8 cellular contexts compared by ENCODE assay signal in the genomic region with DNA sequence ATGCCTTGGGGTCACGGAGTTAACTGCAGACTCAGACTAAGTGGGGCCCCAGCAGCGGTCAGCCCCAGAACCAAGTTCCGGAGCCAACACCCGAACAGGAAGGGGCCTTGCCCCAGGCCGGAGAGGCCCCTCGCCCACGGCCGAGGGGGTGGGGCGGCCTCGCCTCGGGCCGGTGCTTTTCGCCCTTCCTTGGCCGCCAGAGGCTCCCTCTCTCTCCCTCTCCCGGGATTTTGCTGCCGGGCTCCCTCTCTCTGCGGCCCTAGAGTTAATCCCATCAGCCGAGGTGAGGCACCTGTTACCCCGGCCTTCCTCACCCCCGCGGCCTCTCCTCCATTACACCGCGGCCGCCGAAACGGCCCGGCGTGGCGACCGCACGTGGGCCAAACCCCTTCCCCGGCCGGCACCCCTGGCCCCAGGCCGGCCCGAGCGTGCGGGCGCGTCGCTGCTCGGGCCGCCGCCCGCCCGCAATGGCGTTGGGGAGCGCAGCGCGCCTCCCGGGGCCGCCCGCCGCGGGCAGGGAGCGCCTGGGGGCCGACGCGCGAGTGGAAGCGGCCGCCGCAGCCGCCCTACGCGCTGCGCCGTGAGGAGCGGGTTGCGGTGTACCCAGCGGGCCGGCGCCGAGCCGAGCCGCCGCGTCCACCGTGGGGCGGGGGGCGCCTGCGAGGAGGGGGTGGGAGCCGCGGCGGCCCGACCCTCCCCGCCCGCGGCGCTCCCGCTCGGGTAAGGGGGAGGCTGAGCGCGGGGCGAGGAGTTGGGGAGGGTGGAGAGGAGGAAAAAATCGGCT. TPM values are rescaled to one million over a fixed set of nuclear protein-coding genes. Genes with fewer than 3 reads are reported as not detected.
DNase-seq lines count a peak whose midpoint lies in the region; ATAC-seq and TF ChIP-seq lines count a peak whose summit lies in the region.

Gene PPP1R9A (plus strand): TSS at position 175 of the 784 bp plus-strand sequence. CDS start 2,520 bp downstream, outside the sequence.

- H3K27me3 Mint-ChIP-seq in MCF 10A (ENCODE audit: insufficient read depth, unreplicated experiment) = peaks cover 32% of the 10 kb centered on the region

- BruUV-seq in MCF 10A (replicated peaks; lab: Mats Ljungman, UMichigan) = no TSS peak

- ATAC-seq in sciatic nerve (peak; percentile 70), HG03108 (IDR thresholded peaks at IDR 0.05; ENCODE audit: unreplicated experiment) (no peak)

- peak; percentile 9 for TF ChIP-seq CTCF in MCF 10A (IDR thresholded peaks at IDR 0.05; ENCODE audit: unreplicated experiment)

- H3K9me3 Mint-ChIP-seq in MCF 10A (ENCODE audit: unreplicated experiment) = no peaks in the 10 kb centered on the region

- POLR2A ChIA-PET in MCF 10A (lab: Yijun Ruan, JAX) = interaction anchor here (0.7 kb wide), 2 partner anchors 23 to 62 kb away, joined by 3 read pairs; no protein-coding TSS in a partner anchor

- H3K36me3 Mint-ChIP-seq in MCF 10A (ENCODE audit: insufficient read depth, unreplicated experiment) = no peaks in the 10 kb centered on the region

- CTCF ChIA-PET in MCF 10A (lab: Yijun Ruan, JAX) = no interaction called here

- peak; percentile 1 for DNase-seq in stimulated activated CD4-positive, alpha-beta T cell treated with anti-CD3 and anti-CD28 coated beads, Interleukin-15, amount 100 ng/mL, for 24 hours
- no peak for DNase-seq in stimulated activated CD4-positive, alpha-beta T cell treated with anti-CD3 and anti-CD28 coated beads, Interleukin-2, amount 100 ng/mL, for 48 hours
- DNase-seq in NCI-H2227 (lab: John Stamatoyannopoulos, UW; ENCODE audit: unreplicated experiment) (peak; percentile 84), MCF 10A (ENCODE audit: unreplicated experiment) (peak; percentile 39), iPS-NIHi7 (ENCODE audit: extremely low spot score) (peak; percentile 89), sciatic nerve (ENCODE audit: low spot score) (peak; percentile 65), NOMO-1 treated with DMSO at 0.1 percent for 48 hours (lab: John Stamatoyannopoulos, UW; ENCODE audit: unreplicated experiment) (no peak)

- peak within 1 kb of the TSS; percentile 69 for H3K4me3 Mint-ChIP-seq in MCF 10A (ENCODE audit: unreplicated experiment)

- H3K27ac Mint-ChIP-seq in MCF 10A (ENCODE audit: low read depth, unreplicated experiment) = no peak within 1 kb of the TSS

- intact Hi-C loops in MCF 10A (cut with micrococcal nuclease) = loop anchor here (2.0 kb wide), 1 partner anchor 251 kb away; the partner anchor contains the start of gene SGCE
- intact Hi-C loops in sciatic nerve (cut with DNase I) = loop anchor here (5.0 kb wide), 1 partner anchor 215 kb away; no protein-coding TSS in a partner anchor

- no peaks in the 10 kb centered on the region for H3K4me1 Mint-ChIP-seq in MCF 10A (ENCODE audit: insufficient read depth, unreplicated experiment)

RNA-seq across cellular contexts. Expression of gene PPP1R9A, which starts in this region (rescaled TPM):
- 6.3 and 8.2 TPM in 2 replicates for total RNA-seq in MCF 10A (2022)
- 47.9 TPM for total RNA-seq in sciatic nerve

Comparison
In these comparisons a context has a peak if more than half of its experiments do, and no peak if none do; other contexts are left out.
1. DNase-seq: peak in stimulated activated CD4-positive, alpha-beta T cell treated with anti-CD3 and anti-CD28 coated beads, Interleukin-15, amount 100 ng/mL, for 24 hours (single experiment), NCI-H2227 (single experiment), MCF 10A (single experiment), iPS-NIHi7 (single experiment) and sciatic nerve (single experiment); none in stimulated activated CD4-positive, alpha-beta T cell treated with anti-CD3 and anti-CD28 coated beads, Interleukin-2, amount 100 ng/mL, for 48 hours (0 of 2) and NOMO-1 treated with DMSO at 0.1 percent for 48 hours (single experiment).